ENCODE assay signal across 8 cellular contexts in the genomic region with DNA sequence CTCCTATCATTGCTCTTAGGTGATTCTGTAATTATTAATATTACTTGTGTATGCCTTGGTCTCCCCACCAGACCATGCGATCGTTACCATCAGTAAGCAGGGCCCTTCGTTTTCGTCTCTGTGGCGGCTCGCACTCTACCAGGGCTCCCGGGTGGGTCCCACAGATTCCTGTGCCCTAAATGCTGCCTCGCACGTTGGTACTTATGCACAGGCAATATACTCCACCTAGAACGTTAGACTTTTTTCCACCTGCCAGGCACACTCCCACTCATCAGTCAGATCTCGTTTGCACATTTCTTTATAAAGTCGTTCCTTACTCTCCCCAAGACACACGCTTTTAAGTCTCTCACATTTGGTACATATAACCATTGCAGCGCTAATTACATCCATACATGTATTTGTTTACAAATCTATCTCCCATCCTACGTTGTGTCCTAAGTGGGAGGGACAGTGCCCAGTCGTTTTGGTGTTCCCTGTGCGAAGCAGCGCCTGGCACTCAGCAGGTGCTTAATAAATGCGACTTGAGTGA. TPM values are rescaled to one million over a fixed set of nuclear protein-coding genes. Genes with fewer than 3 reads are reported as not detected.
A peak's percentile ranks its signal among the peaks of the same experiment; 100 is the strongest.
DNase-seq lines count a peak whose midpoint lies in the region; ATAC-seq and TF ChIP-seq lines count a peak whose summit lies in the region.

No MANE protein-coding gene starts in this region.

- peak overlapping the region; percentile 96 for H3K4me3 Mint-ChIP-seq in T-helper 17 cell

- 33% methylated on average over 19 of the region's 19 CpGs for WGBS in right cardiac atrium

- no peaks in the 10 kb centered on the region for H3K27me3 Mint-ChIP-seq in T-helper 17 cell

- H3K4me1 ChIP-seq in HEK293 (ENCODE audit: control insufficient read depth, insufficient read depth, low read length) (0 out of 2 replicates have a peak, but pooled peaks cover 2% of the 10 kb centered on the region), right cardiac atrium (ENCODE audit: control insufficient read depth, insufficient read depth, low read length) (peaks cover 9% of the 10 kb centered on the region)

- H3K4me1 Mint-ChIP-seq in T-helper 17 cell = peaks cover 30% of the 10 kb centered on the region

- H3K9me3 ChIP-seq in HEK293 (ENCODE audit: control insufficient read depth, insufficient read depth, low read depth, low read length) = no peaks in the 10 kb centered on the region
- no peaks in the 10 kb centered on the region for H3K9me3 ChIP-seq in T-helper 17 cell (ENCODE audit: control insufficient read depth, low read length, poor library complexity, severe bottlenecking)
- H3K9me3 ChIP-seq in right cardiac atrium (ENCODE audit: control insufficient read depth, low read length) = no peaks in the 10 kb centered on the region

- peaks cover 0 to 11% of the 10 kb centered on the region in 2 experiments; a peak in 1 of 3 replicates for H3K36me3 ChIP-seq in HEK293 (ENCODE audit: control insufficient read depth in 2 of 2, insufficient read depth in 1 of 2, low read length in 2 of 2)

- no peak for TF ChIP-seq CTCF in HEK293 (tag by site-specific recombination; IDR thresholded peaks at IDR 0.05)

- CTCF ChIA-PET in HEK293 (lab: Yijun Ruan, JAX) = interaction anchor here (0.7 to 1.2 kb wide), 2 partner anchors 68 to 82 kb away, joined by 3 read pairs; no protein-coding TSS in a partner anchor

- H3K27me3 ChIP-seq in right cardiac atrium (ENCODE audit: control insufficient read depth, insufficient read depth) = no peaks in the 10 kb centered on the region

- ATAC-seq in T-helper 17 cell (no peak), right cardiac atrium (no peak)

- intact Hi-C loops in right cardiac atrium (cut with DNase I) = no loop called here

- POLR2A ChIA-PET in HEK293 (lab: Yijun Ruan, JAX) = no interaction called here

- H3K36me3 Mint-ChIP-seq in T-helper 17 cell (ENCODE audit: low read depth) = peaks cover 5% of the 10 kb centered on the region

- H3K27ac Mint-ChIP-seq in T-helper 17 cell = peak overlapping the region; percentile 94

- H3K27ac ChIP-seq in HEK293 (ENCODE audit: extremely low read depth, low read depth, low read length) (peak overlapping the region; percentile 47; the same call in 1 of the 2 replicates), right cardiac atrium (ENCODE audit: low read length) (no peak overlapping the region), skin epidermis (peak overlapping the region in 15 of 21 experiments; percentile 91 to 100 (median 96))

- no peak for DNase-seq in T-helper 17 cell
- no peak for DNase-seq in right cardiac atrium
- DNase-seq in T-helper 9 cell = no peak
- DNase-seq in AG20443 (ENCODE audit: low spot score) = no peak
- DNase-seq in T1000 (lab: John Stamatoyannopoulos, UW) = no peak
- no peak for DNase-seq in NCI-H774 (lab: John Stamatoyannopoulos, UW)

- H3K4me3 ChIP-seq in HEK293 (ENCODE audit: low read depth, low read length) = peak overlapping the region; percentile 82
- peak overlapping the region; percentile 99 for H3K4me3 ChIP-seq in right cardiac atrium (ENCODE audit: low read length)
- H3K4me3 ChIP-seq in skin epidermis = peak overlapping the region; percentile 72 to 99 (median 94)

TF ChIP-seq in HEK293, 187 proteins besides CTCF, POLR2A, EP300 and RAD21:
- 0 out of 2 replicates have a peak, but pooled peaks have one; percentile 12 for TF ChIP-seq ZNF692 (tag by site-specific recombination; IDR thresholded peaks at IDR 0.05)
- TF ChIP-seq, protein P1, sequence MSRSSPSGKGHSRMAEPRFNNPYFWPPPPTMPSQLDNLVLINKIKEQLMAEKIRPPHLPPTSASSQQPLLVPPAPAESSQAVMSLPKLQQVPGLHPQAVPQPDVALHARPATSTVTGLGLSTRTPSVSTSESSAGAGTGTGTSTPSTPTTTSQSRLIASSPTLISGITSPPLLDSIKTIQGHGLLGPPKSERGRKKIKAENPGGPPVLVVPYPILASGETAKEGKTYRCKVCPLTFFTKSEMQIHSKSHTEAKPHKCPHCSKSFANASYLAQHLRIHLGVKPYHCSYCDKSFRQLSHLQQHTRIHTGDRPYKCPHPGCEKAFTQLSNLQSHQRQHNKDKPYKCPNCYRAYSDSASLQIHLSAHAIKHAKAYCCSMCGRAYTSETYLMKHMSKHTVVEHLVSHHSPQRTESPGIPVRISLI (tag by site-specific recombination; IDR thresholded peaks at IDR 0.05) = no peak

RNA-seq across cellular contexts. Expression of gene FEZ2, which starts 0.9 kb away (rescaled TPM):
- 10 to 100 TPM; 11.4 to 15.5 TPM for total RNA-seq in T-helper 17 cell
- total RNA-seq in right cardiac atrium = 10 to 100 TPM; 50.2 to 65.6 (median 58.0) TPM
- 52.3 TPM for polyA plus RNA-seq in right cardiac atrium
